Comparison of ENCODE assay signal across 30 cellular contexts in genomic region chr5:136314302-136314701, GRCh38. TPM values are rescaled to one million over a fixed set of nuclear protein-coding genes. Genes with fewer than 3 reads are reported as not detected.
"Had no signal": no experiment of that assay in that cellular context is flagged by ENCODE, and none has a peak within 500 bp of the region (broad histone marks: within the 10 kb centered on the region; RNA-seq: fewer than 3 reads in every experiment).

No MANE protein-coding gene starts in this region.

- H3K36me3 ChIP-seq: stomach, suprapubic skin, thoracic aorta, thyroid gland, tibial artery, tibial nerve, transverse colon, upper lobe of left lung, upper lobe of right lung, uterus, vagina had no signal

- H3K27ac ChIP-seq: stomach, suprapubic skin, testis, thoracic aorta, thyroid gland, tibial artery, tibial nerve, transverse colon, upper lobe of left lung, upper lobe of right lung, uterus, vagina had no signal

- H3K9me3 ChIP-seq: stomach, suprapubic skin, testis, thoracic aorta, thyroid gland, tibial artery, tibial nerve, transverse colon, upper lobe of left lung, upper lobe of right lung, uterus, vagina had no signal

- DNase-seq: stimulated activated CD4-positive, alpha-beta T cell treated with anti-CD3 and anti-CD28 coated beads, Interleukin-2, amount 100 ng/mL, for 48 hours; stimulated activated CD4-positive, alpha-beta T cell treated with anti-CD3 and anti-CD28 coated beads, Interleukin-4, amount 100 ng/mL, for 1 hour; stimulated activated CD4-positive, alpha-beta T cell treated with anti-CD3 and anti-CD28 coated beads, Interleukin-4, amount 100 ng/mL, for 24 hours; stimulated activated CD4-positive, alpha-beta T cell treated with anti-CD3 and anti-CD28 coated beads, Interleukin-4, amount 100 ng/mL, for 4 hours; stimulated activated CD8-positive, alpha-beta memory T cell treated with anti-CD3 and anti-CD28 coated beads, Interleukin-4, amount 100 ng/mL, for 48 hours; stimulated activated naive B cell treated with anti-CD40 and anti-IgM and Interleukin-4, amounts not matched to agents 10 μg/mL and 1 μg/mL and 100 μg/mL, for 72 hours; stimulated activated naive CD4-positive, alpha-beta T cell; stimulated activated naive CD4-positive, alpha-beta T cell treated with Interleukin-2 at 50 U/mL for 16 hours; stimulated activated naive CD8-positive, alpha-beta T cell treated with anti-CD3 and anti-CD28 coated beads, Interleukin-15, amount 100 ng/mL, for 72 hours; stimulated activated naive CD8-positive, alpha-beta T cell treated with anti-CD3 and anti-CD28 coated beads, Interleukin-15, Interleukin-2, amounts not matched to agents 100 U/mL and 50 U/mL, for 24 hours; stomach; substantia nigra; testis; thyroid gland; tibial artery; transverse colon; trophoblast cell; upper lobe of left lung; upper lobe of right lung; uterus had no signal

- FAIRE-seq: urothelium cell line had no signal

- H3K27me3 ChIP-seq: stomach, suprapubic skin, testis, thyroid gland, tibial artery, tibial nerve, transverse colon, upper lobe of left lung, upper lobe of right lung, uterus, vagina had no signal

- ATAC-seq: stimulated activated effector memory CD8-positive, alpha-beta T cell treated with anti-CD3 and anti-CD28 coated beads, Interleukin-12 subunit alpha, Interleukin-12 subunit beta, amount 100 ng/mL, for 72 hours; stimulated activated memory B cell treated with anti-CD40 and anti-IgM and Interleukin-4, amounts not matched to agents 10 μg/mL and 1 μg/mL and 100 μg/mL, for 72 hours; stimulated activated naive B cell treated with anti-CD40 and anti-IgM and Interleukin-4, amounts not matched to agents 10 μg/mL and 1 μg/mL and 100 μg/mL, for 72 hours; stimulated activated naive CD8-positive, alpha-beta T cell treated with anti-CD3 and anti-CD28 coated beads, Interleukin-15, amount 100 ng/mL, for 72 hours; stimulated activated naive CD8-positive, alpha-beta T cell treated with anti-CD3 and anti-CD28 coated beads, Interleukin-15, Interleukin-2, amounts not matched to agents 100 U/mL and 50 U/mL, for 24 hours; upper lobe of right lung had no signal

- H3K4me1 ChIP-seq: stomach, testis, tibial artery, tibial nerve, transverse colon, upper lobe of left lung, upper lobe of right lung, uterus, vagina had no signal

- H3K4me3 ChIP-seq: stomach, suprapubic skin, testis, thoracic aorta, thyroid gland, tibial artery, tibial nerve, transverse colon, upper lobe of left lung, upper lobe of right lung, uterus, vagina had no signal

RNA-seq across cellular contexts. Expression of gene TRPC7, which starts 51.0 kb away (rescaled TPM):
- total RNA-seq: stomach, subcutaneous adipose tissue, suprapubic skin, thoracic aorta, thyroid gland, tibial nerve, transverse colon, upper lobe of left lung, upper lobe of right lung, ureter, vagina had no signal
- polyA plus RNA-seq: stomach, urinary bladder had no signal
